Comparison of ENCODE assay signal across 11 cellular contexts in genomic region chr12:67661311-67662011, GRCh38. TPM values are rescaled to one million over a fixed set of nuclear protein-coding genes. Genes with fewer than 3 reads are reported as not detected.
DNase-seq lines count a peak whose midpoint lies in the region; ATAC-seq, FAIRE-seq and TF ChIP-seq lines count a peak whose summit lies in the region.
"Had no signal": no experiment of that assay in that cellular context is flagged by ENCODE, and none has a peak within 500 bp of the region (broad histone marks: within the 10 kb centered on the region; RNA-seq: fewer than 3 reads in every experiment).

No MANE protein-coding gene starts in this region.

- H3K27ac ChIP-seq in astrocyte (ENCODE audit: low read depth, low read length) (no peak overlapping the region), mesenchymal stem cell (ENCODE audit: low read length, poor library complexity, severe bottlenecking) (peak overlapping the region; percentile 14), WERI-Rb-1 (no peak overlapping the region)

- H3K79me1 ChIP-seq in mesenchymal stem cell (replicated peaks; ENCODE audit: low read length, poor library complexity, severe bottlenecking): peaks cover 17% of the 10 kb centered on the region

- 15% methylated on average over 2 of the region's 3 CpGs for WGBS in mesenchymal stem cell
- 26 to 43% methylated on average over 3 of the region's 3 CpGs for WGBS in lower leg skin, 2 donors

- peak overlapping the region; percentile 23 for H3K4me2 ChIP-seq in astrocyte (ENCODE audit: low read length)
- H3K4me2 ChIP-seq in mesenchymal stem cell (ENCODE audit: low read length, poor library complexity, severe bottlenecking): no peak overlapping the region

- TF ChIP-seq CTCF in D721Med (IDR thresholded peaks at IDR 0.05; ENCODE audit: insufficient read depth, missing control alignments) (no peak), astrocyte (IDR thresholded peaks at IDR 0.05; ENCODE audit: insufficient read depth, low read depth, low read length) (no peak), lower leg skin (IDR thresholded peaks at IDR 0.05) (no peak), WERI-Rb-1 (IDR thresholded peaks at IDR 0.05; ENCODE audit: low read depth, low read length) (no peak)

- H3K4me3 Mint-ChIP-seq in astrocyte (ENCODE audit: unreplicated experiment): peak overlapping the region; percentile 11

- H3K27ac Mint-ChIP-seq in astrocyte (ENCODE audit: unreplicated experiment): peak overlapping the region; percentile 24
- H3K27ac Mint-ChIP-seq: progenitor cell of endocrine pancreas had no signal

- no peak overlapping the region for H3K4ac ChIP-seq in mesenchymal stem cell (ENCODE audit: low read depth in 1 of 2, low read length in 2 of 2)

- no peak overlapping the region for H2BK15ac ChIP-seq in mesenchymal stem cell (ENCODE audit: low read depth, poor library complexity, severe bottlenecking)

- H3K4me1 ChIP-seq in astrocyte (ENCODE audit: insufficient read depth, low read length) (peaks cover 7% of the 10 kb centered on the region), mesenchymal stem cell (ENCODE audit: control insufficient read depth, insufficient read depth, low read depth, low read length) (no peaks in the 10 kb centered on the region)

- H2BK12ac ChIP-seq in mesenchymal stem cell (ENCODE audit: low read length in 2 of 2): no peak overlapping the region

- no peak overlapping the region for H3K4me3 ChIP-seq in astrocyte (ENCODE audit: insufficient read depth, low read depth, low read length)
- peak overlapping the region in 1 of 2 experiments; percentile 6 for H3K4me3 ChIP-seq in mesenchymal stem cell (ENCODE audit: insufficient read depth in 1 of 2, low read depth in 1 of 2, low read length in 2 of 2)
- no peak overlapping the region for H3K4me3 ChIP-seq in lower leg skin (ENCODE audit: low read depth, poor library complexity, severe bottlenecking)
- no peak overlapping the region for H3K4me3 ChIP-seq in WERI-Rb-1 (ENCODE audit: low read depth, low read length)

- no peak overlapping the region for H3K9ac ChIP-seq in astrocyte (ENCODE audit: low read length)
- peak overlapping the region; percentile 52 for H3K9ac ChIP-seq in mesenchymal stem cell (ENCODE audit: low read length)

- no peak overlapping the region for H3K14ac ChIP-seq in mesenchymal stem cell (ENCODE audit: low read length in 2 of 2)

- no peak for TF ChIP-seq POLR2A in lower leg skin (IDR thresholded peaks at IDR 0.05)

- no peak overlapping the region for H3K23ac ChIP-seq in mesenchymal stem cell (ENCODE audit: low read length in 2 of 2)

- H3K27me3 ChIP-seq in astrocyte (ENCODE audit: insufficient read depth, low read length) (no peaks in the 10 kb centered on the region), mesenchymal stem cell (ENCODE audit: control insufficient read depth in 1 of 2, insufficient read depth in 1 of 2, low read length in 2 of 2) (no peaks in the 10 kb centered on the region), WERI-Rb-1 (ENCODE audit: insufficient read depth, low read depth, severe bottlenecking) (no peaks in the 10 kb centered on the region)

- peaks cover 23% of the 10 kb centered on the region for H3K36me3 ChIP-seq in astrocyte (ENCODE audit: insufficient read depth, low read length)
- H3K36me3 ChIP-seq in mesenchymal stem cell (ENCODE audit: control insufficient read depth in 1 of 2, insufficient read depth in 2 of 2, low read depth in 1 of 2, low read length in 2 of 2): peaks cover 18 to 51% of the 10 kb centered on the region in 2 experiments
- peaks cover 27% of the 10 kb centered on the region for H3K36me3 ChIP-seq in WERI-Rb-1

- peaks cover 54% of the 10 kb centered on the region for H4K20me1 ChIP-seq in astrocyte (ENCODE audit: insufficient read depth, low read length)

- H4K91ac ChIP-seq in mesenchymal stem cell (ENCODE audit: low read length): no peak overlapping the region

- DNase-seq in D721Med (ENCODE audit: insufficient read length, low spot score) (no peak), Kasumi-1 (lab: John Stamatoyannopoulos, UW) (peak; percentile 12 to 27), astrocyte (ENCODE audit: low read depth) (peak; percentile 80), mesenchymal stem cell (peak; percentile 62), lower leg skin (ENCODE audit: low spot score in 2 of 2) (no peak), RPMI8226 (no peak), WERI-Rb-1 (no peak)
- DNase-seq: activated gamma-delta T cell treated with Interleukin-2 at 50 U/mL for 16 hours, SHP77 treated with DMSO at 0.1 percent for 48 hours had no signal

- no peak overlapping the region for H2BK5ac ChIP-seq in mesenchymal stem cell (ENCODE audit: low read depth, low read length, poor library complexity, severe bottlenecking)

- peak overlapping the region; percentile 37 to 40 for H3K18ac ChIP-seq in mesenchymal stem cell (ENCODE audit: low read depth in 1 of 2, low read length in 2 of 2)

- peaks cover 19% of the 10 kb centered on the region for H3K36me3 Mint-ChIP-seq in astrocyte (ENCODE audit: low read depth, unreplicated experiment)

- H2AK5ac ChIP-seq in mesenchymal stem cell (ENCODE audit: low read length, severe bottlenecking): peak overlapping the region; percentile 41

- H3K9me3 ChIP-seq in astrocyte (ENCODE audit: insufficient read depth, low read depth, low read length) (no peaks in the 10 kb centered on the region), mesenchymal stem cell (ENCODE audit: control insufficient read depth, low read length) (no peaks in the 10 kb centered on the region), WERI-Rb-1 (ENCODE audit: severe bottlenecking) (no peaks in the 10 kb centered on the region)

- H3K79me2 ChIP-seq in astrocyte (ENCODE audit: insufficient read depth, low read length): peaks cover 91% of the 10 kb centered on the region

- intact Hi-C loops in lower leg skin (cut with DNase I; ENCODE audit: low total_unique reads): no loop called here

- H3K4me1 Mint-ChIP-seq in astrocyte (ENCODE audit: low read depth, unreplicated experiment): peaks cover 40% of the 10 kb centered on the region

- H3K27me3 Mint-ChIP-seq in astrocyte (ENCODE audit: low read depth, unreplicated experiment): no peaks in the 10 kb centered on the region
- H3K27me3 Mint-ChIP-seq: progenitor cell of endocrine pancreas had no signal

- H2AFZ ChIP-seq in astrocyte (ENCODE audit: low read depth, low read length): no peak overlapping the region
- no peak overlapping the region for H2AFZ ChIP-seq in mesenchymal stem cell (ENCODE audit: low read depth, low read length)

- no peaks in the 10 kb centered on the region for H3K9me3 Mint-ChIP-seq in astrocyte (ENCODE audit: unreplicated experiment)

- no peak for ATAC-seq in HG03139 (IDR thresholded peaks at IDR 0.05; ENCODE audit: unreplicated experiment)

- H2BK120ac ChIP-seq in mesenchymal stem cell (ENCODE audit: low read depth, low read length): no peak overlapping the region

- FAIRE-seq in D721Med (lab: Jason Lieb, UNC): peak; percentile 72
- FAIRE-seq in astrocyte (lab: Jason Lieb, UNC): peak; percentile 85

- H4K8ac ChIP-seq in mesenchymal stem cell (ENCODE audit: low read length): no peak overlapping the region

RNA-seq across cellular contexts. Expression of gene DYRK2, which starts 12.9 kb away (rescaled TPM):
- total RNA-seq in astrocyte (50.7 and 52.6 TPM in 2 replicates), lower leg skin (10 to 100 TPM in 3 of 4 donors, 1 to 10 TPM in 1; 8.0 to 16.0 (median 13.2) TPM)
- 16.8 TPM for polyA plus RNA-seq in mesenchymal stem cell (2013, experiment 1 of 2)
- 16.8 TPM for polyA plus RNA-seq in mesenchymal stem cell (2013, experiment 2 of 2)

Comparison
In these comparisons a context has a peak if more than half of its experiments do, and no peak if none do; other contexts are left out.
1. DNase-seq: peak in Kasumi-1 (2 of 2), astrocyte (single experiment) and mesenchymal stem cell (single experiment); none in D721Med (single experiment), lower leg skin (0 of 2), RPMI8226 (single experiment) and WERI-Rb-1 (single experiment).